18 cellular contexts compared by ENCODE assay signal in genomic region chr19:38834104-38834490, GRCh38. TPM values are rescaled to one million over a fixed set of nuclear protein-coding genes. Genes with fewer than 3 reads are reported as not detected.
DNase-seq lines count a peak whose midpoint lies in the region; ATAC-seq and TF ChIP-seq lines count a peak whose summit lies in the region.
"Had no signal": no experiment of that assay in that cellular context is flagged by ENCODE, and none has a peak within 500 bp of the region (broad histone marks: within the 10 kb centered on the region; RNA-seq: fewer than 3 reads in every experiment).

No MANE protein-coding gene starts in this region.

- H3K27me3 ChIP-seq in CD4-positive, alpha-beta memory T cell (ENCODE audit: insufficient read depth, low read length), result no peaks in the 10 kb centered on the region
- no peaks in the 10 kb centered on the region for H3K27me3 ChIP-seq in right lobe of liver
- no peaks in the 10 kb centered on the region for H3K27me3 ChIP-seq in lower lobe of right lung (ENCODE audit: low read depth)
- H3K27me3 ChIP-seq: right atrium auricular region had no signal

- peaks cover 30 to 54% of the 10 kb centered on the region in 2 donors for H3K36me3 Mint-ChIP-seq in CD4-positive, alpha-beta memory T cell
- peaks cover 21% of the 10 kb centered on the region in 2 donors for H3K36me3 Mint-ChIP-seq in activated naive CD4-positive, alpha-beta T cell treated with anti-CD3 and anti-CD28 coated beads, Interleukin-2, amount 50 U/mL, for 72 hours

- H3K36me3 ChIP-seq in CD4-positive, alpha-beta memory T cell (ENCODE audit: insufficient read depth, low read length), result peaks cover 43% of the 10 kb centered on the region
- H3K36me3 ChIP-seq in right lobe of liver (peaks cover 5 to 40% (median 27%) of the 10 kb centered on the region in 4 donors), lower lobe of right lung (peaks cover 55% of the 10 kb centered on the region)

- no peak for ATAC-seq in right lobe of liver
- no peak for ATAC-seq in lower lobe of right lung
- ATAC-seq in HG03135 (IDR thresholded peaks at IDR 0.05; ENCODE audit: unreplicated experiment), result no peak
- ATAC-seq in activated naive CD4-positive, alpha-beta T cell treated with anti-CD3 and anti-CD28 coated beads, Interleukin-2, amount 50 U/mL, for 72 hours, result no peak
- ATAC-seq: left lobe of liver had no signal

- no peak for TF ChIP-seq POLR2A in right lobe of liver (IDR thresholded peaks at IDR 0.05)

- CTCF ChIA-PET in CD4-positive, alpha-beta memory T cell (lab: Charles Lee; ENCODE audit: partially characterized antibody), result interaction anchor here (1.1 to 1.7 kb wide), 2 partner anchors 10 to 97 kb away, joined by 3 read pairs; partner anchors contain the start of genes MRPS12 and SARS2

- peak overlapping the region in 4 of 7 donors; percentile 9 to 60 (median 28) for H3K27ac Mint-ChIP-seq in CD4-positive, alpha-beta memory T cell
- peak overlapping the region in 1 of 2 donors; percentile 57 for H3K27ac Mint-ChIP-seq in activated naive CD4-positive, alpha-beta T cell treated with anti-CD3 and anti-CD28 coated beads, Interleukin-2, amount 50 U/mL, for 72 hours

- no peak for DNase-seq in CD4-positive, alpha-beta memory T cell
- DNase-seq in right lobe of liver, result no peak
- DNase-seq in lower lobe of right lung, result no peak
- no peak for DNase-seq in activated naive CD4-positive, alpha-beta T cell treated with anti-CD3 and anti-CD28 coated beads, Interleukin-2, amount 50 U/mL, for 72 hours (ENCODE audit: low spot score in 2 of 2)
- DNase-seq: activated CD4-positive, alpha-beta T cell treated with anti-CD3 and anti-CD28 coated beads, Interleukin-2, amount 50 U/mL, for 48 hours; DMS 273 treated with DMSO at 0.1 percent for 48 hours; naive B cell; NCI-H1105 treated with DMSO at 0.1 percent for 48 hours; NCI-H446; stimulated activated CD4-positive, alpha-beta T cell treated with anti-CD3 and anti-CD28 coated beads, Interleukin-4, amount 100 ng/mL, for 4 hours; stimulated activated naive CD4-positive, alpha-beta T cell treated with Interleukin-2 at 50 U/mL for 16 hours had no signal

- H3K4me1 ChIP-seq in CD4-positive, alpha-beta memory T cell (ENCODE audit: insufficient read depth, low read length), result peaks cover 28% of the 10 kb centered on the region
- H3K4me1 ChIP-seq in right lobe of liver (peaks cover 0 to 72% (median 36%) of the 10 kb centered on the region in 4 donors), lower lobe of right lung (peaks cover 46% of the 10 kb centered on the region)

- no peaks in the 10 kb centered on the region for H3K9me3 ChIP-seq in CD4-positive, alpha-beta memory T cell (ENCODE audit: control insufficient read depth in 1 of 2, low read length in 2 of 2)
- no peaks in the 10 kb centered on the region for H3K9me3 ChIP-seq in right lobe of liver
- H3K9me3 ChIP-seq in lower lobe of right lung, result no peaks in the 10 kb centered on the region
- H3K9me3 ChIP-seq: right atrium auricular region had no signal

- intact Hi-C loops in CD4-positive, alpha-beta memory T cell (cut with micrococcal nuclease), result no loop called here
- intact Hi-C loops in right lobe of liver (cut with DNase I) (no loop called here), lower lobe of right lung (cut with DNase I) (no loop called here)

- peak overlapping the region in 1 of 8 donors; percentile 13 for H3K4me3 Mint-ChIP-seq in CD4-positive, alpha-beta memory T cell
- H3K4me3 Mint-ChIP-seq: T-helper 1 cell treated with Interleukin-12 subunit alpha and Interleukin-12 subunit beta and Interleukin-4 antibody, amounts not matched to agents 30 μg/mL and 1 μg/mL, for 36 hours had no signal

- no peak overlapping the region for H3K27ac ChIP-seq in CD4-positive, alpha-beta memory T cell (ENCODE audit: low read depth, low read length)
- H3K27ac ChIP-seq in VCaP, result peak overlapping the region; percentile 100
- H3K27ac ChIP-seq in right lobe of liver, result peak overlapping the region in 2 of 3 donors; percentile 71 to 78
- no peak overlapping the region for H3K27ac ChIP-seq in lower lobe of right lung

- TF ChIP-seq CTCF in VCaP (conservative IDR thresholded peaks at IDR 0.05) (no peak), right lobe of liver (IDR thresholded peaks at IDR 0.05) (no peak), lower lobe of right lung (IDR thresholded peaks at IDR 0.05) (no peak)

- peaks cover 11 to 37% (median 24%) of the 10 kb centered on the region in 4 donors for H3K4me1 Mint-ChIP-seq in CD4-positive, alpha-beta memory T cell

- H3K4me3 ChIP-seq in CD4-positive, alpha-beta memory T cell (ENCODE audit: low read length in 2 of 2), result no peak overlapping the region
- H3K4me3 ChIP-seq in right lobe of liver, result no peak overlapping the region
- no peak overlapping the region for H3K4me3 ChIP-seq in lower lobe of right lung
- H3K4me3 ChIP-seq: right atrium auricular region had no signal

- H3K27me3 Mint-ChIP-seq in CD4-positive, alpha-beta memory T cell, result no peaks in the 10 kb centered on the region
- H3K27me3 Mint-ChIP-seq: naive B cell had no signal

- H3K9me3 Mint-ChIP-seq in CD4-positive, alpha-beta memory T cell, result peaks cover 0 to 4% (median 0%) of the 10 kb centered on the region in 8 donors
- no peaks in the 10 kb centered on the region for H3K9me3 Mint-ChIP-seq in activated naive CD4-positive, alpha-beta T cell treated with anti-CD3 and anti-CD28 coated beads, Interleukin-2, amount 50 U/mL, for 72 hours
- H3K9me3 Mint-ChIP-seq: naive B cell; T-helper 1 cell treated with Interleukin-12 subunit alpha and Interleukin-12 subunit beta and Interleukin-4 antibody, amounts not matched to agents 30 μg/mL and 1 μg/mL, for 36 hours had no signal

- WGBS in right lobe of liver (ENCODE audit: insufficient coverage, low coverage, low lambda C conversion rate, missing lambda C conversion rate), result 100% methylated on average over 4 of the region's 4 CpGs

- POLR2A ChIA-PET in CD4-positive, alpha-beta memory T cell (lab: Charles Lee; ENCODE audit: partially characterized antibody), result interaction anchor here (0.7 to 7.8 kb wide), 5 partner anchors 8 to 36 kb away, joined by 3 to 130 read pairs (median 7); partner anchors contain the start of gene HNRNPL

RNA-seq across cellular contexts. Expression of gene ECH1, which starts 2.5 kb away (rescaled TPM):
- 100 to 1,000 TPM; 135 to 143 TPM for total RNA-seq in CD4-positive, alpha-beta memory T cell
- polyA plus RNA-seq in CD4-positive, alpha-beta memory T cell, result 100 to 1,000 TPM; 245 to 294 TPM
- 100 to 1,000 TPM; 158 to 466 (median 286) TPM for total RNA-seq in right lobe of liver
- 227 TPM for total RNA-seq in lower lobe of right lung
- 100 to 1,000 TPM; 129 to 170 TPM for total RNA-seq in activated naive CD4-positive, alpha-beta T cell treated with anti-CD3 and anti-CD28 coated beads, Interleukin-2, amount 50 U/mL, for 72 hours

RNA-seq across cellular contexts. Expression of gene HNRNPL, which starts 15.7 kb away (rescaled TPM):
- 100 to 1,000 TPM; 329 to 351 TPM for total RNA-seq in CD4-positive, alpha-beta memory T cell
- polyA plus RNA-seq in CD4-positive, alpha-beta memory T cell, result 10 to 100 TPM; 15.2 to 76.0 TPM
- total RNA-seq in right lobe of liver, result 100 to 1,000 TPM in 4 of 6 experiments, 10 to 100 TPM in 2; 89.5 to 157 (median 102) TPM
- 274 TPM for total RNA-seq in lower lobe of right lung
- 100 to 1,000 TPM; 658 to 720 TPM for total RNA-seq in activated naive CD4-positive, alpha-beta T cell treated with anti-CD3 and anti-CD28 coated beads, Interleukin-2, amount 50 U/mL, for 72 hours

RNA-seq across cellular contexts. Expression of gene LGALS4, which starts 21.4 kb away (rescaled TPM):
- total RNA-seq in CD4-positive, alpha-beta memory T cell, result 1 to 10 TPM; 4.7 to 6.1 TPM
- polyA plus RNA-seq in CD4-positive, alpha-beta memory T cell, result not detected
- total RNA-seq in right lobe of liver (100 to 1,000 TPM in 5 of 6 experiments, 10 to 100 TPM in 1; 21.0 to 376 (median 186) TPM), lower lobe of right lung (4.2 TPM)
- under 1 TPM; 0.59 to 0.66 TPM for total RNA-seq in activated naive CD4-positive, alpha-beta T cell treated with anti-CD3 and anti-CD28 coated beads, Interleukin-2, amount 50 U/mL, for 72 hours
- total RNA-seq: endothelial cell of umbilical vein had no signal

RNA-seq across cellular contexts. Expression of gene RINL, which starts 44.0 kb away (rescaled TPM):
- total RNA-seq in CD4-positive, alpha-beta memory T cell, result 10 to 100 TPM; 64.4 to 65.9 TPM
- polyA plus RNA-seq in CD4-positive, alpha-beta memory T cell, result 10 to 100 TPM; 20.9 to 53.3 TPM
- total RNA-seq in right lobe of liver (10 to 100 TPM in 2 of 6 experiments, 1 to 10 TPM in 4; 3.3 to 13.8 (median 5.5) TPM), lower lobe of right lung (8.3 TPM)
- total RNA-seq in activated naive CD4-positive, alpha-beta T cell treated with anti-CD3 and anti-CD28 coated beads, Interleukin-2, amount 50 U/mL, for 72 hours, result 100 to 1,000 TPM; 105 to 137 TPM

RNA-seq across cellular contexts. Expression of gene LGALS7B, which starts 45.1 kb away (rescaled TPM):
- not detected for total RNA-seq in CD4-positive, alpha-beta memory T cell
- polyA plus RNA-seq in CD4-positive, alpha-beta memory T cell, result not detected
- total RNA-seq in right lobe of liver (not detected), lower lobe of right lung (not detected)
- total RNA-seq in activated naive CD4-positive, alpha-beta T cell treated with anti-CD3 and anti-CD28 coated beads, Interleukin-2, amount 50 U/mL, for 72 hours, result not detected
- total RNA-seq: cardiac septum, endothelial cell of umbilical vein, left lobe of liver had no signal
- polyA plus RNA-seq: endothelial cell of umbilical vein had no signal

Comparison
In these comparisons a context has a peak if more than half of its experiments do, and no peak if none do; other contexts are left out.
1. H3K27ac ChIP-seq: peak in VCaP (single experiment) and right lobe of liver (2 of 3); none in CD4-positive, alpha-beta memory T cell (single experiment) and lower lobe of right lung (single experiment).